15 cellular contexts compared by ENCODE assay signal in genomic region chr2:86480105-86480504, GRCh38. TPM values are rescaled to one million over a fixed set of nuclear protein-coding genes. Genes with fewer than 3 reads are reported as not detected.
DNase-seq lines count a peak whose midpoint lies in the region; ATAC-seq and TF ChIP-seq lines count a peak whose summit lies in the region.
"Had no signal": no experiment of that assay in that cellular context is flagged by ENCODE, and none has a peak within 500 bp of the region (broad histone marks: within the 10 kb centered on the region; RNA-seq: fewer than 3 reads in every experiment).

No MANE protein-coding gene starts in this region.

- no peak overlapping the region for H3K27ac Mint-ChIP-seq in endodermal cell
- H3K27ac Mint-ChIP-seq: activated CD4-positive, alpha-beta memory T cell treated with anti-CD3 and anti-CD28 coated beads, Interleukin-2, amount 10 ng/mL, durations not matched to agents 7 days and 5 days had no signal

- no peaks in the 10 kb centered on the region for H3K9me3 Mint-ChIP-seq in endodermal cell
- H3K9me3 Mint-ChIP-seq: activated CD4-positive, alpha-beta memory T cell treated with anti-CD3 and anti-CD28 coated beads, Interleukin-2, amount 10 ng/mL, durations not matched to agents 7 days and 5 days; memory B cell had no signal

- peak overlapping the region; percentile 16; the same call in 1 of the 2 replicates for H3K27ac ChIP-seq in GM23248
- peak overlapping the region; percentile 17 to 68 for H3K27ac ChIP-seq in coronary artery
- peak overlapping the region in 1 of 2 donors; percentile 29 for H3K27ac ChIP-seq in lung (ENCODE audit: low read depth in 1 of 2, low read length in 1 of 2)
- peak overlapping the region in 3 of 5 donors; percentile 7 to 52 (median 26) for H3K27ac ChIP-seq in stomach
- H3K27ac ChIP-seq in endodermal cell (ENCODE audit: low read depth, low read length): no peak overlapping the region
- H3K27ac ChIP-seq: SJCRH30 had no signal

- peaks cover 2% of the 10 kb centered on the region for H3K4me1 Mint-ChIP-seq in endodermal cell
- H3K4me1 Mint-ChIP-seq: memory B cell had no signal

- H3F3A ChIP-seq in GM23248 (ENCODE audit: insufficient read depth): peaks cover 54% of the 10 kb centered on the region

- intact Hi-C loops in stomach (cut with DNase I; ENCODE audit: low total_unique reads): no loop called here
- intact Hi-C loops in posterior vena cava (cut with DNase I): no loop called here

- H2AFZ ChIP-seq in GM23248: no peak overlapping the region

- WGBS in GM23248 (ENCODE audit: low coverage in 1 of 2, low lambda C conversion rate in 2 of 2, missing lambda C conversion rate in 2 of 2), 2 experiments: 10 to 15% methylated on average over 7 of the region's 7 CpGs
- WGBS in lung, 2 donors: 45 to 64% methylated on average over 7 of the region's 7 CpGs
- WGBS in stomach, 5 donors: 18 to 37% (median 28%) methylated on average over 7 of the region's 7 CpGs
- WGBS in endodermal cell (ENCODE audit: insufficient coverage in 1 of 2, insufficient read length in 1 of 2), 2 experiments: 85 to 91% methylated on average over 6 to 7 of the region's 7 CpGs

- peaks cover 74% of the 10 kb centered on the region for H3K36me3 ChIP-seq in GM23248 (ENCODE audit: low read depth)
- H3K36me3 ChIP-seq in lung (ENCODE audit: control insufficient read depth in 2 of 2, insufficient read depth in 2 of 2, low read length in 2 of 2): peaks cover 41 to 44% of the 10 kb centered on the region in 2 donors
- H3K36me3 ChIP-seq in stomach: peaks cover 42 to 100% (median 98%) of the 10 kb centered on the region in 4 donors
- H3K36me3 ChIP-seq in endodermal cell (ENCODE audit: control insufficient read depth, insufficient read depth, low read length): peaks cover 95% of the 10 kb centered on the region

- H3K4me2 ChIP-seq in GM23248 (ENCODE audit: unreplicated experiment): peak overlapping the region; percentile 11

- no peaks in the 10 kb centered on the region for H3K9me3 ChIP-seq in GM23248 (ENCODE audit: low read depth)
- no peaks in the 10 kb centered on the region for H3K9me3 ChIP-seq in lung (ENCODE audit: control insufficient read depth in 2 of 2, insufficient read depth in 1 of 2, low read length in 1 of 2)
- no peaks in the 10 kb centered on the region for H3K9me3 ChIP-seq in stomach
- no peaks in the 10 kb centered on the region for H3K9me3 ChIP-seq in endodermal cell (ENCODE audit: control insufficient read depth, low read length)
- H3K9me3 ChIP-seq: SJCRH30 had no signal

- H3K4me3 ChIP-seq in GM23248: no peak overlapping the region
- H3K4me3 ChIP-seq in coronary artery: peak overlapping the region; percentile 3
- no peak overlapping the region for H3K4me3 ChIP-seq in lung
- H3K4me3 ChIP-seq in stomach: no peak overlapping the region
- no peak overlapping the region for H3K4me3 ChIP-seq in endodermal cell (ENCODE audit: low read length)
- H3K4me3 ChIP-seq: SJCRH30 had no signal

- in situ Hi-C loops in GM23248 (cut with MboI): no loop called here

- H3K79me2 ChIP-seq in GM23248 (ENCODE audit: insufficient read depth): peaks cover 19% of the 10 kb centered on the region; the same call in 1 of the 2 replicates

- TF ChIP-seq CTCF in coronary artery (IDR thresholded peaks at IDR 0.05) (no peak), lung (IDR thresholded peaks at IDR 0.05; ENCODE audit: control extremely low read depth, extremely low read depth) (no peak), stomach (IDR thresholded peaks at IDR 0.05) (no peak), endodermal cell (conservative IDR thresholded peaks at IDR 0.05) (no peak)

- no peak overlapping the region for H3K9ac ChIP-seq in GM23248
- no peak overlapping the region for H3K9ac ChIP-seq in endodermal cell (ENCODE audit: extremely low read depth, low read length, poor library complexity, severe bottlenecking)

- H3K4me3 Mint-ChIP-seq in endodermal cell: no peak overlapping the region
- H3K4me3 Mint-ChIP-seq: activated CD4-positive, alpha-beta memory T cell treated with anti-CD3 and anti-CD28 coated beads, Interleukin-2, amount 10 ng/mL, durations not matched to agents 7 days and 5 days; memory B cell had no signal

- peak; percentile 42 for DNase-seq in GM23248
- no peak for DNase-seq in coronary artery (ENCODE audit: low spot score)
- peak; percentile 35 for DNase-seq in lung (ENCODE audit: low spot score)
- peak; percentile 57 for DNase-seq in stomach
- DNase-seq in hepatic stellate cell (ENCODE audit: low spot score): no peak
- no peak for DNase-seq in posterior vena cava (ENCODE audit: low spot score)
- DNase-seq in endodermal cell: no peak
- DNase-seq: activated CD4-positive, alpha-beta memory T cell treated with anti-CD3 and anti-CD28 coated beads, Interleukin-2, amount 10 ng/mL, durations not matched to agents 7 days and 5 days; activated naive CD4-positive, alpha-beta T cell; central memory CD4-positive, alpha-beta T cell; MM.1S; SJCRH30 had no signal

- H3K9me2 ChIP-seq in GM23248 (ENCODE audit: insufficient read depth): no peaks in the 10 kb centered on the region

- no peak for TF ChIP-seq EP300 in stomach (IDR thresholded peaks at IDR 0.05)

- no peaks in the 10 kb centered on the region for H3K27me3 Mint-ChIP-seq in endodermal cell (ENCODE audit: insufficient read depth)
- H3K27me3 Mint-ChIP-seq: activated CD4-positive, alpha-beta memory T cell treated with anti-CD3 and anti-CD28 coated beads, Interleukin-2, amount 10 ng/mL, durations not matched to agents 7 days and 5 days; memory B cell had no signal

- peak; percentile 55 for ATAC-seq in lung (ENCODE audit: insufficient read depth, low FRiP score)
- ATAC-seq in GM19023 (IDR thresholded peaks at IDR 0.05; ENCODE audit: unreplicated experiment): no peak
- ATAC-seq: esophagus mucosa had no signal

- H3K36me3 Mint-ChIP-seq in endodermal cell (ENCODE audit: low read depth): peaks cover 73% of the 10 kb centered on the region

- H3K27me3 ChIP-seq in GM23248 (replicated peaks; ENCODE audit: insufficient read depth): no peaks in the 10 kb centered on the region
- H3K27me3 ChIP-seq in lung (ENCODE audit: control insufficient read depth, insufficient read depth): no peaks in the 10 kb centered on the region
- no peaks in the 10 kb centered on the region for H3K27me3 ChIP-seq in stomach
- H3K27me3 ChIP-seq in endodermal cell (ENCODE audit: control insufficient read depth, insufficient read depth, low read length, poor library complexity, severe bottlenecking): no peaks in the 10 kb centered on the region
- H3K27me3 ChIP-seq: SJCRH30 had no signal

- peaks cover 13% of the 10 kb centered on the region; the same call in 1 of the 2 replicates for H4K20me1 ChIP-seq in GM23248 (ENCODE audit: insufficient read depth)

- TF ChIP-seq POLR2A in stomach (IDR thresholded peaks at IDR 0.05): no peak

- H3K4me1 ChIP-seq in GM23248 (ENCODE audit: insufficient read depth) (peaks cover 55% of the 10 kb centered on the region), lung (ENCODE audit: control insufficient read depth in 2 of 2, insufficient read depth in 2 of 2, low read length in 2 of 2) (peaks cover 0 to 4% of the 10 kb centered on the region in 2 donors), stomach (peaks cover 5 to 63% (median 43%) of the 10 kb centered on the region in 4 donors), endodermal cell (ENCODE audit: control insufficient read depth, insufficient read depth, low read length) (no peaks in the 10 kb centered on the region)
- H3K4me1 ChIP-seq: SJCRH30 had no signal

RNA-seq across cellular contexts. Expression of gene KDM3A, which starts 38.9 kb away (rescaled TPM):
- total RNA-seq in GM23248 (2014; rRNA removed; shearing (Covaris generic)): 23.6 and 24.4 TPM in 2 replicates
- polyA plus RNA-seq in GM23248 (2016; fragmentation: Nextera tagmentation; extraction: Ambion mirVana): 13.1 and 14.6 TPM in 2 replicates
- 100 to 1,000 TPM in 1 of 2 donors, 10 to 100 TPM in 1; 37.2 to 130 TPM for total RNA-seq in lung
- polyA plus RNA-seq in lung: 10 to 100 TPM; 17.5 to 18.5 TPM
- total RNA-seq in stomach: 100 to 1,000 TPM in 1 of 5 donors, 10 to 100 TPM in 4; 27.5 to 101 (median 92.8) TPM
- 10 to 100 TPM; 10.4 to 20.0 (median 13.6) TPM for polyA plus RNA-seq in stomach
- 10 to 100 TPM; 41.8 to 46.0 TPM for total RNA-seq in posterior vena cava
- 10 to 100 TPM; 31.8 to 34.4 TPM for total RNA-seq in endodermal cell
- polyA plus RNA-seq in endodermal cell (2013, experiment 1 of 2): 50.2 TPM
- polyA plus RNA-seq in endodermal cell (2013, experiment 2 of 2): 42.0 TPM

Comparison
In these comparisons a context has a peak if more than half of its experiments do, and no peak if none do; other contexts are left out.
1. DNase-seq: peak in GM23248 (single experiment), lung (single experiment) and stomach (single experiment); none in coronary artery (single experiment), hepatic stellate cell (single experiment), posterior vena cava (single experiment) and endodermal cell (single experiment).